ENCODE assay signal across 12 cellular contexts in the genomic region with DNA sequence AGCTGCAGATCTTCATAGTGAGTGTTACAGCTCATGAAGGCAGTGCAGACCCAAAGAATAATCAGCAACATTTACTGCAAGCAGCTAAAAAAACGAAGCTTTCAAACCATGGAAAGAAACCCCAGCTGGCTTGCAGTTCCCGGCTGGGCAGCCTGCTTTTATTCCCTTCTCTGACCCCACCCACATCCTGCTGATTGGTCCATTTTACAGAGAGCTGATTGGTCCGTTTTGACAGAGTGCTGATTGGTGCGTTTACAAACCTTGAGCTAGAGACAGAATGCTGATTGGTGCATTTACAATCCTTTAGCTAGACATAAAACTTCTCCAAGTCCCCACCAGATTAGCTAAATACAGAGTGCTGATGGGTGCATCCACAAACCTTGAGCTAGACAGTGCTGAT. TPM values are rescaled to one million over a fixed set of nuclear protein-coding genes. Genes with fewer than 3 reads are reported as not detected.
"Had no signal": no experiment of that assay in that cellular context is flagged by ENCODE, and none has a peak within 500 bp of the region (broad histone marks: within the 10 kb centered on the region; RNA-seq: fewer than 3 reads in every experiment).

No MANE protein-coding gene starts in this region.

RNA-seq across cellular contexts. Expression of a gene that starts 12.0 kb away (rescaled TPM):
- total RNA-seq: OCI-LY7, PC-3, PC-9, Peyer's patch, Right ventricle myocardium inferior, Right ventricle myocardium superior, RPMI7951, SJCRH30, SJSA1, SK-MEL-5, T-cell had no signal
- polyA plus RNA-seq: SK-N-SH had no signal

RNA-seq across cellular contexts. Expression of a gene that starts 25.0 kb away (rescaled TPM):
- total RNA-seq: OCI-LY7, PC-3, PC-9, Right ventricle myocardium inferior, Right ventricle myocardium superior, SJCRH30, SK-MEL-5 had no signal
- polyA plus RNA-seq: SK-N-SH had no signal
